Comparison of ENCODE assay signal across 12 cellular contexts in the genomic region with DNA sequence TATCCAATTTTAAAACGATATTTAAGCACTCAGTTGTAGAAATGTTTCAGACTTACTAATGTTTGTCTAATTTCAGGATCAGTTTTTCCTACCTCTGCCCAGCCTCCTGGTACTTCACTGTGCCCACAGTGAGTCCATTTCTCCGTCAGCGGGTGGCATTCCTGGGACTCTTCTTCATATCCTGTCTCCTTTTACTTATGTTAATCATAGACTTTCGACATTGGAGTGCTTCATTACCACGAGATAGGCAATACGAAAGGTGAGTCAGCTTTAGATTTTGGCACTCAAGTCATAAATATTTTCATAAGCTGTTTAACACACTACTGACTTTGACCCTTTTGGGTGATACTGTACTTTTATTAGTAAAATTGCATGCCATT. TPM values are rescaled to one million over a fixed set of nuclear protein-coding genes. Genes with fewer than 3 reads are reported as not detected.
DNase-seq lines count a peak whose midpoint lies in the region; ATAC-seq and TF ChIP-seq lines count a peak whose summit lies in the region.
"Had no signal": no experiment of that assay in that cellular context is flagged by ENCODE, and none has a peak within 500 bp of the region (broad histone marks: within the 10 kb centered on the region; RNA-seq: fewer than 3 reads in every experiment).

No MANE protein-coding gene starts in this region.

- peak overlapping the region; percentile 83 for H3K4me2 ChIP-seq in osteoblast (ENCODE audit: insufficient read depth, low read length)

- H3K27ac ChIP-seq in SJSA1: peak overlapping the region; percentile 49
- peak overlapping the region; percentile 78 for H3K27ac ChIP-seq in osteoblast (ENCODE audit: low read depth, low read length)

- H3K36me3 ChIP-seq in SJSA1 (peaks cover 26% of the 10 kb centered on the region), osteoblast (ENCODE audit: insufficient read depth, low read length) (peaks cover 34% of the 10 kb centered on the region)

- DNase-seq in GM04503 (ENCODE audit: low read depth): peak; percentile 79
- peak; percentile 47 to 67 for DNase-seq in SJSA1 (ENCODE audit: low read depth in 1 of 2, low spot score in 2 of 2)
- DNase-seq in epithelial cell of esophagus (ENCODE audit: low read depth): peak; percentile 97
- peak; percentile 93 for DNase-seq in osteoblast (ENCODE audit: insufficient read length, low spot score, missing footprints)
- no peak for DNase-seq in NCI-H526 (lab: John Stamatoyannopoulos, UW)
- DNase-seq in globus pallidus (ENCODE audit: low spot score): no peak
- DNase-seq in ecto neural progenitor cell (ENCODE audit: low spot score): no peak
- DNase-seq: activated T-cell treated with anti-CD3 and anti-CD28 coated beads, Interleukin-2, amount 50 U/mL, for 1 hour; midbrain; NCI-H446; substantia nigra had no signal

- TF ChIP-seq CTCF in epithelial cell of esophagus (IDR thresholded peaks at IDR 0.05; ENCODE audit: insufficient read depth, low read depth, low read length, missing control alignments) (no peak), osteoblast (IDR thresholded peaks at IDR 0.05; ENCODE audit: extremely low read depth, low read depth, low read length) (no peak)

- H3K4me1 ChIP-seq in SJSA1 (replicated peaks): peaks cover 27% of the 10 kb centered on the region
- H3K4me1 ChIP-seq in osteoblast (ENCODE audit: insufficient read depth, low read length): peaks cover 37% of the 10 kb centered on the region

- H2AFZ ChIP-seq in osteoblast (ENCODE audit: low read length): no peak overlapping the region

- no peaks in the 10 kb centered on the region for H3K27me3 ChIP-seq in SJSA1 (replicated peaks)
- H3K27me3 ChIP-seq in osteoblast (ENCODE audit: insufficient read depth, low read length): no peaks in the 10 kb centered on the region

- ATAC-seq in HG03354 (IDR thresholded peaks at IDR 0.05; ENCODE audit: poor library complexity, severe bottlenecking, unreplicated experiment): no peak

- H3K79me2 ChIP-seq in osteoblast (ENCODE audit: insufficient read depth, low read length): peaks cover 66% of the 10 kb centered on the region

- no peak overlapping the region for H3K4me3 ChIP-seq in SJSA1
- H3K4me3 ChIP-seq in epithelial cell of esophagus (ENCODE audit: low read length): peak overlapping the region; percentile 1
- peak overlapping the region; percentile 93 for H3K4me3 ChIP-seq in osteoblast (ENCODE audit: insufficient read depth, low read length)

- H3K9me3 ChIP-seq in SJSA1 (replicated peaks) (no peaks in the 10 kb centered on the region; the same call in 1 of the 2 replicates), osteoblast (ENCODE audit: low read depth, low read length) (no peaks in the 10 kb centered on the region)

- peaks cover 10% of the 10 kb centered on the region for H4K20me1 ChIP-seq in osteoblast (ENCODE audit: insufficient read depth, low read length)

RNA-seq across cellular contexts. Expression of a gene that starts 2.1 kb away (rescaled TPM):
- 16.3 and 18.4 TPM in 2 replicates for total RNA-seq in SJSA1 (2014; rRNA removed; shearing (Covaris generic))
- 33.3 and 35.5 TPM in 2 replicates for total RNA-seq in osteoblast

RNA-seq across cellular contexts. Expression of a gene that starts 41.1 kb away (rescaled TPM):
- 16.9 and 20.7 TPM in 2 replicates for total RNA-seq in SJSA1 (2014; rRNA removed; shearing (Covaris generic))
- 16.2 and 16.3 TPM in 2 replicates for total RNA-seq in osteoblast

Comparison
In these comparisons a context has a peak if more than half of its experiments do, and no peak if none do; other contexts are left out.
1. DNase-seq: peak in GM04503 (single experiment), SJSA1 (2 of 2), epithelial cell of esophagus (single experiment) and osteoblast (single experiment); none in NCI-H526 (0 of 2), globus pallidus (single experiment) and ecto neural progenitor cell (single experiment).